Comparison of ENCODE assay signal across 20 cellular contexts in genomic region chr12:71162832-71163711, GRCh38. TPM values are rescaled to one million over a fixed set of nuclear protein-coding genes. Genes with fewer than 3 reads are reported as not detected.
A peak's percentile ranks its signal among the peaks of the same experiment; 100 is the strongest.
DNase-seq lines count a peak whose midpoint lies in the region; ATAC-seq and TF ChIP-seq lines count a peak whose summit lies in the region.
"Had no signal": no experiment of that assay in that cellular context is flagged by ENCODE, and none has a peak within 500 bp of the region (broad histone marks: within the 10 kb centered on the region; RNA-seq: fewer than 3 reads in every experiment).

No MANE protein-coding gene starts in this region.

- H3K27me3 ChIP-seq in muscle layer of duodenum (ENCODE audit: low read depth, low read length) (no peaks in the 10 kb centered on the region), neural progenitor cell (no peaks in the 10 kb centered on the region), suprapubic skin (no peaks in the 10 kb centered on the region)
- H3K27me3 ChIP-seq: gastroesophageal sphincter had no signal

- no peaks in the 10 kb centered on the region for H3K36me3 Mint-ChIP-seq in neural progenitor cell
- H3K36me3 Mint-ChIP-seq: activated CD4-positive, alpha-beta memory T cell treated with anti-CD3 and anti-CD28 coated beads for 36 hours had no signal

- TF ChIP-seq POLR2A in suprapubic skin (IDR thresholded peaks at IDR 0.05): no peak

- H3F3A ChIP-seq in neural progenitor cell (ENCODE audit: low read depth): no peaks in the 10 kb centered on the region

- H4K20me1 ChIP-seq in neural progenitor cell (ENCODE audit: low read depth): no peaks in the 10 kb centered on the region

- H3K4me3 ChIP-seq in muscle layer of duodenum (ENCODE audit: low read depth in 1 of 2, low read length in 2 of 2) (no peak overlapping the region), neural progenitor cell (no peak overlapping the region), suprapubic skin (no peak overlapping the region)
- H3K4me3 ChIP-seq: gastroesophageal sphincter, GM23248, lower lobe of right lung had no signal

- DNase-seq in COLO829 (ENCODE audit: low spot score): peak; percentile 58
- DNase-seq in NCI-H526 (lab: John Stamatoyannopoulos, UW): peak; percentile 19 to 39
- DNase-seq in globus pallidus (ENCODE audit: low spot score): peak; percentile 43
- DNase-seq in neural progenitor cell (ENCODE audit: low spot score): no peak
- DNase-seq in suprapubic skin (ENCODE audit: low spot score in 2 of 2): no peak
- no peak for DNase-seq in omental fat pad (ENCODE audit: low spot score)
- DNase-seq: activated CD4-positive, alpha-beta memory T cell treated with anti-CD3 and anti-CD28 coated beads for 36 hours; activated T-cell treated with anti-CD3 and anti-CD28 coated beads, Interleukin-2, amount 50 U/mL, for 24 hours; COR-L47; cortex of kidney; GM23248; lower lobe of right lung; NCI-H2107; right cardiac atrium; SW 1271 had no signal

- no peak overlapping the region for H3K9ac ChIP-seq in neural progenitor cell
- H3K9ac ChIP-seq: GM23248 had no signal

- 72% methylated on average over 7 of the region's 7 CpGs for WGBS in suprapubic skin

- peak overlapping the region; percentile 86 for H3K27ac ChIP-seq in muscle layer of duodenum (ENCODE audit: low read length)
- H3K27ac ChIP-seq in neural progenitor cell: no peak overlapping the region
- no peak overlapping the region for H3K27ac ChIP-seq in suprapubic skin
- H3K27ac ChIP-seq: epithelial cell of prostate, gastroesophageal sphincter, GM23248, lower lobe of right lung had no signal

- H3K4me1 Mint-ChIP-seq in neural progenitor cell: no peaks in the 10 kb centered on the region
- H3K4me1 Mint-ChIP-seq: activated naive CD4-positive, alpha-beta T cell treated with anti-CD3 and anti-CD28 coated beads, Interleukin-2, amount 50 U/mL, for 24 hours had no signal

- H3K79me2 ChIP-seq in neural progenitor cell (ENCODE audit: low read depth): no peaks in the 10 kb centered on the region

- H3K9me3 ChIP-seq in muscle layer of duodenum (ENCODE audit: control insufficient read depth in 1 of 2, low read length in 2 of 2) (no peaks in the 10 kb centered on the region), neural progenitor cell (ENCODE audit: low read depth) (no peaks in the 10 kb centered on the region), suprapubic skin (no peaks in the 10 kb centered on the region)
- H3K9me3 ChIP-seq: lower lobe of right lung had no signal

- ATAC-seq in omental fat pad (ENCODE audit: low FRiP score) (no peak), HG02763 (IDR thresholded peaks at IDR 0.05; ENCODE audit: unreplicated experiment) (no peak)
- ATAC-seq: gastroesophageal sphincter, lower lobe of right lung, right cardiac atrium had no signal

- TF ChIP-seq CTCF in neural progenitor cell (IDR thresholded peaks at IDR 0.05) (no peak), suprapubic skin (IDR thresholded peaks at IDR 0.05) (no peak), omental fat pad (IDR thresholded peaks at IDR 0.05) (no peak)

- H3K36me3 ChIP-seq in muscle layer of duodenum (ENCODE audit: control insufficient read depth in 1 of 2, insufficient read depth in 2 of 2, low read length in 2 of 2): no peaks in the 10 kb centered on the region
- H3K36me3 ChIP-seq in neural progenitor cell: no peaks in the 10 kb centered on the region
- no peaks in the 10 kb centered on the region for H3K36me3 ChIP-seq in suprapubic skin
- H3K36me3 ChIP-seq: gastroesophageal sphincter, lower lobe of right lung had no signal

- TF ChIP-seq EP300 in suprapubic skin (IDR thresholded peaks at IDR 0.05): no peak

- H3K27ac Mint-ChIP-seq in neural progenitor cell: no peak overlapping the region
- H3K27ac Mint-ChIP-seq: activated CD4-positive, alpha-beta memory T cell treated with anti-CD3 and anti-CD28 coated beads for 36 hours; activated naive CD4-positive, alpha-beta T cell treated with anti-CD3 and anti-CD28 coated beads, Interleukin-2, amount 50 U/mL, for 24 hours; activated T-cell treated with anti-CD3 and anti-CD28 coated beads, Interleukin-2, amount 50 U/mL, for 24 hours had no signal

- no peak overlapping the region for H3K4me2 ChIP-seq in neural progenitor cell

- H3K9me3 Mint-ChIP-seq in neural progenitor cell: peaks cover 5% of the 10 kb centered on the region
- H3K9me3 Mint-ChIP-seq: activated naive CD4-positive, alpha-beta T cell treated with anti-CD3 and anti-CD28 coated beads, Interleukin-2, amount 50 U/mL, for 24 hours; activated T-cell treated with anti-CD3 and anti-CD28 coated beads, Interleukin-2, amount 50 U/mL, for 24 hours had no signal

- H3K4me1 ChIP-seq in muscle layer of duodenum (ENCODE audit: control insufficient read depth in 1 of 2, insufficient read depth in 2 of 2, low read length in 2 of 2): no peaks in the 10 kb centered on the region
- peaks cover 3% of the 10 kb centered on the region for H3K4me1 ChIP-seq in neural progenitor cell
- H3K4me1 ChIP-seq in suprapubic skin: peaks cover 8% of the 10 kb centered on the region
- H3K4me1 ChIP-seq: gastroesophageal sphincter had no signal

- H2AFZ ChIP-seq in neural progenitor cell (replicated peaks): no peak overlapping the region
- H2AFZ ChIP-seq: GM23248 had no signal

- no peaks in the 10 kb centered on the region for H3K27me3 Mint-ChIP-seq in neural progenitor cell (ENCODE audit: insufficient read depth, low read depth)
- H3K27me3 Mint-ChIP-seq: activated CD4-positive, alpha-beta memory T cell treated with anti-CD3 and anti-CD28 coated beads for 36 hours; activated naive CD4-positive, alpha-beta T cell treated with anti-CD3 and anti-CD28 coated beads, Interleukin-2, amount 50 U/mL, for 24 hours; activated T-cell treated with anti-CD3 and anti-CD28 coated beads, Interleukin-2, amount 50 U/mL, for 24 hours had no signal

- no peak overlapping the region for H3K4me3 Mint-ChIP-seq in neural progenitor cell
- H3K4me3 Mint-ChIP-seq: activated CD4-positive, alpha-beta memory T cell treated with anti-CD3 and anti-CD28 coated beads for 36 hours; activated naive CD4-positive, alpha-beta T cell treated with anti-CD3 and anti-CD28 coated beads, Interleukin-2, amount 50 U/mL, for 24 hours; activated T-cell treated with anti-CD3 and anti-CD28 coated beads, Interleukin-2, amount 50 U/mL, for 24 hours had no signal

RNA-seq across cellular contexts. Expression of gene TSPAN8, which starts 5.3 kb away (rescaled TPM):
- total RNA-seq in neural progenitor cell (ENCODE audit: low replicate concordance) (not detected in 2 replicates), suprapubic skin (10 to 100 TPM in 3 of 4 donors, 1 to 10 TPM in 1; 8.3 to 33.6 (median 26.1) TPM), omental fat pad (10 to 100 TPM in 2 of 4 donors, 1 to 10 TPM in 2; 2.9 to 13.4 (median 10.1) TPM)
- total RNA-seq: activated CD4-positive, alpha-beta memory T cell treated with anti-CD3 and anti-CD28 coated beads for 36 hours; GM23248 had no signal

Comparison
In these comparisons a context has a peak if more than half of its experiments do, and no peak if none do; other contexts are left out.
1. DNase-seq: peak in COLO829 (single experiment), NCI-H526 (2 of 2) and globus pallidus (single experiment); none in neural progenitor cell (single experiment), suprapubic skin (0 of 2) and omental fat pad (single experiment).